In the genomic region with DNA sequence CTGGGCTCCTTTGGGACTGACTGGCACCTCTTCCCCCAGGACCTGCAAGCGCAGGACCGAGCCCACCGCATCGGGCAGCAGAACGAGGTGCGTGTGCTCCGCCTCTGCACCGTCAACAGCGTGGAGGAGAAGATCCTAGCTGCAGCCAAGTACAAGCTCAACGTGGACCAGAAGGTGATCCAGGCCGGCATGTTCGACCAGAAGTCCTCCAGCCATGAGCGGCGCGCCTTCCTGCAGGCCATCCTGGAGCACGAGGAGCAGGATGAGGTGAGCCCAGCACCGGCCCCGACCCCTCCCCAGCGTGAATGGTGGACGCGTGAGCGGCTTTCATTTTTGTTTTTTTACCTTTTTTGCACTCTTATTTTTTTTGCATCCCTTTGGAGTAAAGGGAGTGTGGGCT, we compare ENCODE assay signal across 22 cellular contexts.
"Had no signal": no experiment of that assay in that cellular context is flagged by ENCODE, and none has a peak within 500 bp of the region (broad histone marks: within the 10 kb centered on the region; RNA-seq: fewer than 3 reads in every experiment).

No MANE protein-coding gene starts in this region.

- H3K27me3 Mint-ChIP-seq: naive thymus-derived CD8-positive, alpha-beta T cell; progenitor cell of endocrine pancreas; stimulated activated naive CD8-positive, alpha-beta T cell treated with anti-CD3 and anti-CD28 coated beads, Interleukin-15, Interleukin-2, amounts not matched to agents 100 ng/mL and 50 ng/mL, for 24 hours had no signal

- H3K36me3 ChIP-seq: uterus had no signal

- H3K4me1 ChIP-seq: parathyroid adenoma, right lobe of liver, uterus had no signal

- ATAC-seq: left ventricle myocardium superior; lower lobe of right lung; naive thymus-derived CD8-positive, alpha-beta T cell; right lobe of liver; stimulated activated naive B cell treated with anti-CD40 and anti-IgM and Interleukin-4, amounts not matched to agents 10 μg/mL and 1 μg/mL and 100 μg/mL, for 72 hours had no signal

- H3K4me3 Mint-ChIP-seq: endodermal cell; naive thymus-derived CD8-positive, alpha-beta T cell; nephron progenitor cell; stimulated activated naive B cell treated with anti-CD40 and anti-IgM and Interleukin-4, amounts not matched to agents 10 μg/mL and 1 μg/mL and 100 μg/mL, for 72 hours; stimulated activated naive CD8-positive, alpha-beta T cell treated with anti-CD3 and anti-CD28 coated beads, Interleukin-15, Interleukin-2, amounts not matched to agents 100 ng/mL and 50 ng/mL, for 24 hours had no signal

- H3K27ac Mint-ChIP-seq: endodermal cell; nephron progenitor cell; progenitor cell of endocrine pancreas; stimulated activated naive B cell treated with anti-CD40 and anti-IgM and Interleukin-4, amounts not matched to agents 10 μg/mL and 1 μg/mL and 100 μg/mL, for 72 hours; stimulated activated naive CD8-positive, alpha-beta T cell treated with anti-CD3 and anti-CD28 coated beads, Interleukin-15, Interleukin-2, amounts not matched to agents 100 ng/mL and 50 ng/mL, for 24 hours had no signal

- H3K27me3 ChIP-seq: esophagus muscularis mucosa, neutrophil, right lobe of liver, tibial nerve, upper lobe of left lung, uterus had no signal

- H3K9me3 Mint-ChIP-seq: endodermal cell; naive thymus-derived CD8-positive, alpha-beta T cell; nephron progenitor cell; stimulated activated naive B cell treated with anti-CD40 and anti-IgM and Interleukin-4, amounts not matched to agents 10 μg/mL and 1 μg/mL and 100 μg/mL, for 72 hours; stimulated activated naive CD8-positive, alpha-beta T cell treated with anti-CD3 and anti-CD28 coated beads, Interleukin-15, Interleukin-2, amounts not matched to agents 100 ng/mL and 50 ng/mL, for 24 hours had no signal

- H3K27ac ChIP-seq: esophagus muscularis mucosa, lower lobe of right lung, neutrophil, parathyroid adenoma, right lobe of liver, thoracic aorta, tibial nerve, upper lobe of left lung, uterus had no signal

- H3K4me3 ChIP-seq: esophagus muscularis mucosa, lower lobe of right lung, right lobe of liver, thoracic aorta, tibial nerve, upper lobe of left lung, uterus had no signal

- H3K9me3 ChIP-seq: esophagus muscularis mucosa, lower lobe of right lung, neutrophil, right lobe of liver, thoracic aorta, tibial nerve, upper lobe of left lung, uterus had no signal

- H3K4me1 Mint-ChIP-seq: endodermal cell, nephron progenitor cell had no signal

- DNase-seq: effector CD8-positive, alpha-beta T cell; endodermal cell; foreskin melanocyte; hypothalamus; left ventricle myocardium superior; lower lobe of right lung; naive thymus-derived CD8-positive, alpha-beta T cell; nephron progenitor cell; right lobe of liver; small intestine; stimulated activated CD4-positive, alpha-beta T cell treated with anti-CD3 and anti-CD28 coated beads, Interleukin-15, amount 100 ng/mL, for 24 hours; stimulated activated CD4-positive, alpha-beta T cell treated with anti-CD3 and anti-CD28 coated beads, Interleukin-2, amount 100 ng/mL, for 48 hours; stimulated activated naive B cell treated with anti-CD40 and anti-IgM and Interleukin-4, amounts not matched to agents 10 μg/mL and 1 μg/mL and 100 μg/mL, for 72 hours; uterus had no signal
